Comparison of ENCODE assay signal across 8 cellular contexts in the genomic region with DNA sequence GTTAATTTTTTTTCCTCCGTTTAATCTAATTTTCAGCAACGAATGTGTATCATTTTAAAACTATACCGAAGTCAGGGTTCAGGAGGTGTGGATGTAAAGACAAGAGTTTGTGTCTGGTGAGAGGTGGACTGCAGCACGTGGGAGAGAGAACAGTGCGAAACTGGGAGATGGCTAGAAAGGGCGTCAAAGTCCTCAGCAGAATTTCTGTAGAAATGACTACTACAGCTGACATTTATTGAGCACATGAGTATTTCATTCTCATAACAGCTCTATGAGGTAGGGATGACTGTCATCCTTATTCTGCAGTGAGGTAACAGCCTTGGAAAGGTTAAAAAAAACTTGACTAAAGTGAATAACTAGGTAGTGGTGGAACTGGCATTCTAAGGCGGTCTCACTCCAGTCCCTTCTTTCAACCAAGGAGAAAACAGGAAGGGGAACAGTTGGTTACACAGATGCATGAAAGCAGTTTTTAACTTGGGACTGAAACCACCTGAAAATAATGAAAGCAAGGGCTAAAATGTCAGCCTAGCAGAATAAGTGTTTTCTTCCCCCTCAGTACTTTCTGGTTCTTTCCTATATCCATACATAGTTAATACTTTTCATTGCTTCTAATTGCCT. TPM values are rescaled to one million over a fixed set of nuclear protein-coding genes. Genes with fewer than 3 reads are reported as not detected.
A peak's percentile ranks its signal among the peaks of the same experiment; 100 is the strongest.
DNase-seq lines count a peak whose midpoint lies in the region; ATAC-seq and TF ChIP-seq lines count a peak whose summit lies in the region.

No MANE protein-coding gene starts in this region.

- H3F3A ChIP-seq in Loucy (ENCODE audit: low read depth) = 0 out of 2 replicates have a peak, but pooled peaks cover 5% of the 10 kb centered on the region

- H3K36me3 ChIP-seq in ACC112 (ENCODE audit: insufficient read depth, low read length) = no peaks in the 10 kb centered on the region
- no peaks in the 10 kb centered on the region for H3K36me3 ChIP-seq in Loucy (ENCODE audit: insufficient read depth, low read length)
- H3K36me3 ChIP-seq in iPS-20b (ENCODE audit: insufficient read depth, low read depth, low read length) = no peaks in the 10 kb centered on the region

- H3K9me3 ChIP-seq in Loucy (ENCODE audit: insufficient read depth, low read depth, low read length) = no peaks in the 10 kb centered on the region
- no peaks in the 10 kb centered on the region for H3K9me3 ChIP-seq in iPS-20b (ENCODE audit: insufficient read depth, low read depth, low read length)

- no peaks in the 10 kb centered on the region for H4K20me1 ChIP-seq in Loucy (ENCODE audit: insufficient read depth, low read length, poor library complexity, severe bottlenecking)

- H3K9ac ChIP-seq in Loucy (ENCODE audit: low read depth, low read length, poor library complexity, severe bottlenecking) = peak overlapping the region; percentile 82
- H3K9ac ChIP-seq in iPS-20b (ENCODE audit: low read depth, low read length) = peak overlapping the region; percentile 79; the same call in 1 of the 2 replicates

- CTCF ChIA-PET in activated naive CD4-positive, alpha-beta T cell treated with anti-CD3 and anti-CD28 coated beads for 36 hours (lab: Charles Lee) = interaction anchor here (0.7 to 1.3 kb wide), 6 partner anchors 9 to 170 kb away, joined by 3 to 4 read pairs (median 3); partner anchors contain the start of gene KATNBL1

- H3K27ac ChIP-seq in ACC112 (ENCODE audit: low read depth, low read length) (peak overlapping the region; percentile 76), iPS-20b (ENCODE audit: low read length) (no peak overlapping the region)

- H3K9me2 ChIP-seq in Loucy (replicated peaks; ENCODE audit: low read depth, low read length) = no peaks in the 10 kb centered on the region

- H3K27me3 ChIP-seq in ACC112 (ENCODE audit: insufficient read depth, low read length) (no peaks in the 10 kb centered on the region), Loucy (ENCODE audit: insufficient read depth, low read length, poor library complexity, severe bottlenecking) (no peaks in the 10 kb centered on the region), iPS-20b (ENCODE audit: insufficient read depth, low read length) (peaks cover 30% of the 10 kb centered on the region)

- peak; percentile 28 for ATAC-seq in GM18861 (IDR thresholded peaks at IDR 0.05; ENCODE audit: unreplicated experiment)

- H3K4me2 ChIP-seq in Loucy (ENCODE audit: low read depth, low read length, poor library complexity, severe bottlenecking) = peak overlapping the region; percentile 85

- no peak for TF ChIP-seq CTCF in Loucy (conservative IDR thresholded peaks at IDR 0.05; ENCODE audit: low read length)

- H3K79me2 ChIP-seq in ACC112 (ENCODE audit: control insufficient read depth, insufficient read depth, low read length, unreplicated experiment) = peaks cover 19% of the 10 kb centered on the region
- peaks cover 21% of the 10 kb centered on the region for H3K79me2 ChIP-seq in Loucy (ENCODE audit: insufficient read depth, low read length)

- H3K4me3 ChIP-seq in ACC112 (ENCODE audit: low read depth, low read length) (peak overlapping the region; percentile 95), Loucy (ENCODE audit: low read length, poor library complexity, severe bottlenecking) (peak overlapping the region; percentile 99), iPS-20b (ENCODE audit: low read length) (peak overlapping the region; percentile 93)

- peak; percentile 62 for DNase-seq in activated naive CD4-positive, alpha-beta T cell treated with anti-CD3 and anti-CD28 coated beads for 36 hours
- DNase-seq in stimulated activated CD4-positive, alpha-beta T cell treated with anti-CD3 and anti-CD28 coated beads, Interleukin-2, amount 100 ng/mL, for 24 hours = peak; percentile 53 to 57
- no peak for DNase-seq in COR-L47 (lab: John Stamatoyannopoulos, UW)
- DNase-seq in GM03348 (ENCODE audit: low spot score) = no peak

- peak overlapping the region; percentile 92 for H2AFZ ChIP-seq in ACC112 (ENCODE audit: low read length, unreplicated experiment)
- peak overlapping the region; percentile 25; the same call in 1 of the 2 replicates for H2AFZ ChIP-seq in Loucy (ENCODE audit: low read length)

- intact Hi-C loops in activated naive CD4-positive, alpha-beta T cell treated with anti-CD3 and anti-CD28 coated beads for 36 hours (cut with micrococcal nuclease) = loop anchor here (1.0 to 5.0 kb wide), 8 partner anchors 62 to 1508 kb away; partner anchors contain the start of genes DPH6, EMC7 and ZNF770

- H3K9me3 Mint-ChIP-seq in activated naive CD4-positive, alpha-beta T cell treated with anti-CD3 and anti-CD28 coated beads for 36 hours = no peaks in the 10 kb centered on the region

- H3K27me3 Mint-ChIP-seq in activated naive CD4-positive, alpha-beta T cell treated with anti-CD3 and anti-CD28 coated beads for 36 hours (ENCODE audit: low read depth) = no peaks in the 10 kb centered on the region

- H3K4me1 ChIP-seq in ACC112 (ENCODE audit: control insufficient read depth, insufficient read depth, low read length, unreplicated experiment) (peaks cover 13% of the 10 kb centered on the region), Loucy (ENCODE audit: insufficient read depth, low read length, poor library complexity, severe bottlenecking) (peaks cover 28% of the 10 kb centered on the region), iPS-20b (ENCODE audit: insufficient read depth, low read length) (peaks cover 6% of the 10 kb centered on the region)

- peaks cover 19% of the 10 kb centered on the region for H3K4me1 Mint-ChIP-seq in activated naive CD4-positive, alpha-beta T cell treated with anti-CD3 and anti-CD28 coated beads for 36 hours (ENCODE audit: low read depth)

- no peaks in the 10 kb centered on the region for H3K36me3 Mint-ChIP-seq in activated naive CD4-positive, alpha-beta T cell treated with anti-CD3 and anti-CD28 coated beads for 36 hours (ENCODE audit: low read depth)

- peak overlapping the region; percentile 85 for H3K27ac Mint-ChIP-seq in activated naive CD4-positive, alpha-beta T cell treated with anti-CD3 and anti-CD28 coated beads for 36 hours

- H3K4me3 Mint-ChIP-seq in activated naive CD4-positive, alpha-beta T cell treated with anti-CD3 and anti-CD28 coated beads for 36 hours = peak overlapping the region; percentile 71

RNA-seq across cellular contexts. Expression of gene AVEN, which starts 0.6 kb away (rescaled TPM):
- 10 to 100 TPM; 13.3 to 13.9 TPM for total RNA-seq in activated naive CD4-positive, alpha-beta T cell treated with anti-CD3 and anti-CD28 coated beads for 36 hours

Comparison
In these comparisons a context has a peak if more than half of its experiments do, and no peak if none do; other contexts are left out.
1. DNase-seq: peak in activated naive CD4-positive, alpha-beta T cell treated with anti-CD3 and anti-CD28 coated beads for 36 hours (single experiment) and stimulated activated CD4-positive, alpha-beta T cell treated with anti-CD3 and anti-CD28 coated beads, Interleukin-2, amount 100 ng/mL, for 24 hours (2 of 2); none in COR-L47 (single experiment) and GM03348 (single experiment).
2. Peak in every context shown above with its lines, with median percentiles within 50 percentile points of each other: H3K4me3 ChIP-seq.